1 cellular context compared by ENCODE assay signal in the genomic region with DNA sequence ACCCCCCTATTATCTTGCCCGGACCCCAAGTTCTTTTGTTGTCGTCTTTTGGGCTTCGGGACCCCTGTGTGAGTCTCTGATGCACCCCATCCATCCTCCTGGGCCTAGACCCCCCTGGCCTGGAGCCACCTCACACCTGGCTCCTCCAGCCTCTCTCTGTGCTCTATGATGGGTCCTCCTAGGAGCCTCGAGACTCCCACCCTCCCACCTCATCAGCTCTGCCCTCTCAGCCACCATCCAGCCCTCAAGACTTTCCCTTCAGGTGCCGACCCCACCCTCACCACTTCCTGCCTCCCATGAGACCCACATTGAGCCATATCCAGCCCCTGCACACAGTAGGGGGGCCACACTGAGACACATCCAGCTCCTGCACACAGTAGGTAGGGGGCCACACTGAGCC.
TF ChIP-seq lines count a peak whose summit lies in the region.

No MANE protein-coding gene starts in this region.

TF ChIP-seq in H1, 55 proteins besides CTCF, POLR2A, EP300 and RAD21:
- TF ChIP-seq CHD1 (IDR thresholded peaks at IDR 0.05; ENCODE audit: low read depth, low read length), result no peak
- no peak for TF ChIP-seq NRF1 (IDR thresholded peaks at IDR 0.05; ENCODE audit: low read depth, low read length)
- TF ChIP-seq GABPA (IDR thresholded peaks at IDR 0.05; ENCODE audit: borderline replicate concordance, insufficient read depth, low read length), result no peak
- TF ChIP-seq KDM4A (IDR thresholded peaks at IDR 0.05; ENCODE audit: low read depth, low read length, severe bottlenecking), result no peak
- TF ChIP-seq TAF1 (IDR thresholded peaks at IDR 0.05; ENCODE audit: low read depth, low read length), result no peak
- no peak for TF ChIP-seq KDM5A (IDR thresholded peaks at IDR 0.05; ENCODE audit: low read length)
- TF ChIP-seq TBP (IDR thresholded peaks at IDR 0.05; ENCODE audit: low read depth, low read length), result no peak
- TF ChIP-seq, protein P1, sequence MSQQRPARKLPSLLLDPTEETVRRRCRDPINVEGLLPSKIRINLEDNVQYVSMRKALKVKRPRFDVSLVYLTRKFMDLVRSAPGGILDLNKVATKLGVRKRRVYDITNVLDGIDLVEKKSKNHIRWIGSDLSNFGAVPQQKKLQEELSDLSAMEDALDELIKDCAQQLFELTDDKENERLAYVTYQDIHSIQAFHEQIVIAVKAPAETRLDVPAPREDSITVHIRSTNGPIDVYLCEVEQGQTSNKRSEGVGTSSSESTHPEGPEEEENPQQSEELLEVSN (IDR thresholded peaks at IDR 0.05), result no peak
- TF ChIP-seq YY1 (IDR thresholded peaks at IDR 0.05; ENCODE audit: low read depth, low read length), result no peak
- TF ChIP-seq POU5F1 (IDR thresholded peaks at IDR 0.05; ENCODE audit: low read depth, low read length), result no peak
- TF ChIP-seq TAF7 (optimal IDR thresholded peaks at IDR 0.05; ENCODE audit: borderline replicate concordance, low read depth, low read length), result no peak
- no peak for TF ChIP-seq SUZ12 (IDR thresholded peaks at IDR 0.05; ENCODE audit: low read length)
- TF ChIP-seq SP1 (IDR thresholded peaks at IDR 0.05; ENCODE audit: low read depth, low read length), result no peak
- TF ChIP-seq MAFK (IDR thresholded peaks at IDR 0.05; ENCODE audit: low read depth, low read length), result no peak
- TF ChIP-seq BACH1 (IDR thresholded peaks at IDR 0.05; ENCODE audit: low read length), result no peak
- TF ChIP-seq, protein P2, sequence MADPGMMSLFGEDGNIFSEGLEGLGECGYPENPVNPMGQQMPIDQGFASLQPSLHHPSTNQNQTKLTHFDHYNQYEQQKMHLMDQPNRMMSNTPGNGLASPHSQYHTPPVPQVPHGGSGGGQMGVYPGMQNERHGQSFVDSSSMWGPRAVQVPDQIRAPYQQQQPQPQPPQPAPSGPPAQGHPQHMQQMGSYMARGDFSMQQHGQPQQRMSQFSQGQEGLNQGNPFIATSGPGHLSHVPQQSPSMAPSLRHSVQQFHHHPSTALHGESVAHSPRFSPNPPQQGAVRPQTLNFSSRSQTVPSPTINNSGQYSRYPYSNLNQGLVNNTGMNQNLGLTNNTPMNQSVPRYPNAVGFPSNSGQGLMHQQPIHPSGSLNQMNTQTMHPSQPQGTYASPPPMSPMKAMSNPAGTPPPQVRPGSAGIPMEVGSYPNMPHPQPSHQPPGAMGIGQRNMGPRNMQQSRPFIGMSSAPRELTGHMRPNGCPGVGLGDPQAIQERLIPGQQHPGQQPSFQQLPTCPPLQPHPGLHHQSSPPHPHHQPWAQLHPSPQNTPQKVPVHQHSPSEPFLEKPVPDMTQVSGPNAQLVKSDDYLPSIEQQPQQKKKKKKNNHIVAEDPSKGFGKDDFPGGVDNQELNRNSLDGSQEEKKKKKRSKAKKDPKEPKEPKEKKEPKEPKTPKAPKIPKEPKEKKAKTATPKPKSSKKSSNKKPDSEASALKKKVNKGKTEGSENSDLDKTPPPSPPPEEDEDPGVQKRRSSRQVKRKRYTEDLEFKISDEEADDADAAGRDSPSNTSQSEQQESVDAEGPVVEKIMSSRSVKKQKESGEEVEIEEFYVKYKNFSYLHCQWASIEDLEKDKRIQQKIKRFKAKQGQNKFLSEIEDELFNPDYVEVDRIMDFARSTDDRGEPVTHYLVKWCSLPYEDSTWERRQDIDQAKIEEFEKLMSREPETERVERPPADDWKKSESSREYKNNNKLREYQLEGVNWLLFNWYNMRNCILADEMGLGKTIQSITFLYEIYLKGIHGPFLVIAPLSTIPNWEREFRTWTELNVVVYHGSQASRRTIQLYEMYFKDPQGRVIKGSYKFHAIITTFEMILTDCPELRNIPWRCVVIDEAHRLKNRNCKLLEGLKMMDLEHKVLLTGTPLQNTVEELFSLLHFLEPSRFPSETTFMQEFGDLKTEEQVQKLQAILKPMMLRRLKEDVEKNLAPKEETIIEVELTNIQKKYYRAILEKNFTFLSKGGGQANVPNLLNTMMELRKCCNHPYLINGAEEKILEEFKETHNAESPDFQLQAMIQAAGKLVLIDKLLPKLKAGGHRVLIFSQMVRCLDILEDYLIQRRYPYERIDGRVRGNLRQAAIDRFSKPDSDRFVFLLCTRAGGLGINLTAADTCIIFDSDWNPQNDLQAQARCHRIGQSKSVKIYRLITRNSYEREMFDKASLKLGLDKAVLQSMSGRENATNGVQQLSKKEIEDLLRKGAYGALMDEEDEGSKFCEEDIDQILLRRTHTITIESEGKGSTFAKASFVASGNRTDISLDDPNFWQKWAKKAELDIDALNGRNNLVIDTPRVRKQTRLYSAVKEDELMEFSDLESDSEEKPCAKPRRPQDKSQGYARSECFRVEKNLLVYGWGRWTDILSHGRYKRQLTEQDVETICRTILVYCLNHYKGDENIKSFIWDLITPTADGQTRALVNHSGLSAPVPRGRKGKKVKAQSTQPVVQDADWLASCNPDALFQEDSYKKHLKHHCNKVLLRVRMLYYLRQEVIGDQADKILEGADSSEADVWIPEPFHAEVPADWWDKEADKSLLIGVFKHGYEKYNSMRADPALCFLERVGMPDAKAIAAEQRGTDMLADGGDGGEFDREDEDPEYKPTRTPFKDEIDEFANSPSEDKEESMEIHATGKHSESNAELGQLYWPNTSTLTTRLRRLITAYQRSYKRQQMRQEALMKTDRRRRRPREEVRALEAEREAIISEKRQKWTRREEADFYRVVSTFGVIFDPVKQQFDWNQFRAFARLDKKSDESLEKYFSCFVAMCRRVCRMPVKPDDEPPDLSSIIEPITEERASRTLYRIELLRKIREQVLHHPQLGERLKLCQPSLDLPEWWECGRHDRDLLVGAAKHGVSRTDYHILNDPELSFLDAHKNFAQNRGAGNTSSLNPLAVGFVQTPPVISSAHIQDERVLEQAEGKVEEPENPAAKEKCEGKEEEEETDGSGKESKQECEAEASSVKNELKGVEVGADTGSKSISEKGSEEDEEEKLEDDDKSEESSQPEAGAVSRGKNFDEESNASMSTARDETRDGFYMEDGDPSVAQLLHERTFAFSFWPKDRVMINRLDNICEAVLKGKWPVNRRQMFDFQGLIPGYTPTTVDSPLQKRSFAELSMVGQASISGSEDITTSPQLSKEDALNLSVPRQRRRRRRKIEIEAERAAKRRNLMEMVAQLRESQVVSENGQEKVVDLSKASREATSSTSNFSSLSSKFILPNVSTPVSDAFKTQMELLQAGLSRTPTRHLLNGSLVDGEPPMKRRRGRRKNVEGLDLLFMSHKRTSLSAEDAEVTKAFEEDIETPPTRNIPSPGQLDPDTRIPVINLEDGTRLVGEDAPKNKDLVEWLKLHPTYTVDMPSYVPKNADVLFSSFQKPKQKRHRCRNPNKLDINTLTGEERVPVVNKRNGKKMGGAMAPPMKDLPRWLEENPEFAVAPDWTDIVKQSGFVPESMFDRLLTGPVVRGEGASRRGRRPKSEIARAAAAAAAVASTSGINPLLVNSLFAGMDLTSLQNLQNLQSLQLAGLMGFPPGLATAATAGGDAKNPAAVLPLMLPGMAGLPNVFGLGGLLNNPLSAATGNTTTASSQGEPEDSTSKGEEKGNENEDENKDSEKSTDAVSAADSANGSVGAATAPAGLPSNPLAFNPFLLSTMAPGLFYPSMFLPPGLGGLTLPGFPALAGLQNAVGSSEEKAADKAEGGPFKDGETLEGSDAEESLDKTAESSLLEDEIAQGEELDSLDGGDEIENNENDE (IDR thresholded peaks at IDR 0.05; ENCODE audit: insufficient replicate concordance, low read length), result no peak
- TF ChIP-seq, protein P3, sequence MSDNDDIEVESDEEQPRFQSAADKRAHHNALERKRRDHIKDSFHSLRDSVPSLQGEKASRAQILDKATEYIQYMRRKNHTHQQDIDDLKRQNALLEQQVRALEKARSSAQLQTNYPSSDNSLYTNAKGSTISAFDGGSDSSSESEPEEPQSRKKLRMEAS (IDR thresholded peaks at IDR 0.05), result no peak
- TF ChIP-seq SIN3A (conservative IDR thresholded peaks at IDR 0.05 in 1 of 2, IDR thresholded peaks at IDR 0.05 in 1 of 2; ENCODE audit: low read depth in 1 of 2, low read length in 2 of 2), result no peak
- no peak for TF ChIP-seq RXRA (IDR thresholded peaks at IDR 0.05; ENCODE audit: insufficient read depth, low read depth, low read length)
- TF ChIP-seq RFX5 (IDR thresholded peaks at IDR 0.05; ENCODE audit: borderline replicate concordance, low read depth, low read length), result no peak
